11 cellular contexts compared by ENCODE assay signal in genomic region chr20:56788671-56789610, GRCh38.
A peak's percentile ranks its signal among the peaks of the same experiment; 100 is the strongest.
DNase-seq lines count a peak whose midpoint lies in the region; ATAC-seq and TF ChIP-seq lines count a peak whose summit lies in the region.
"Had no signal": no experiment of that assay in that cellular context is flagged by ENCODE, and none has a peak within 500 bp of the region (broad histone marks: within the 10 kb centered on the region; RNA-seq: fewer than 3 reads in every experiment).

No MANE protein-coding gene starts in this region.

- 89% methylated on average over 6 of the region's 6 CpGs for WGBS in esophagus muscularis mucosa

- H3K4me1 ChIP-seq in Panc1 (ENCODE audit: control insufficient read depth, insufficient read depth, low read length) (peaks cover 23% of the 10 kb centered on the region), esophagus muscularis mucosa (peaks cover 0 to 23% (median 14%) of the 10 kb centered on the region in 4 donors), gastrocnemius medialis (no peaks in the 10 kb centered on the region)
- H3K4me1 ChIP-seq: HAP-1 had no signal

- intact Hi-C loops in Panc1 (cut with micrococcal nuclease; ENCODE audit: unreplicated experiment) (no loop called here), esophagus muscularis mucosa (cut with DNase I) (no loop called here), posterior vena cava (cut with DNase I) (no loop called here), gastrocnemius medialis (cut with DNase I; ENCODE audit: low total_unique reads) (no loop called here)

- H3K27ac ChIP-seq in Panc1 (ENCODE audit: low read length) (peak overlapping the region; percentile 80), esophagus muscularis mucosa (replicated peaks in 1 of 4) (peak overlapping the region; percentile 60 to 65 (median 62)), gastrocnemius medialis (peak overlapping the region in 1 of 4 donors; percentile 14)

- no TSS peak for BruUV-seq in Panc1 (replicated peaks; lab: Mats Ljungman, UMichigan)

- CTCF ChIA-PET in Panc1 (lab: Charles Lee): no interaction called here

- no peaks in the 10 kb centered on the region for H3K36me3 ChIP-seq in Panc1 (ENCODE audit: control insufficient read depth, insufficient read depth, low read length)
- no peaks in the 10 kb centered on the region for H3K36me3 ChIP-seq in esophagus muscularis mucosa
- H3K36me3 ChIP-seq in gastrocnemius medialis: no peaks in the 10 kb centered on the region
- H3K36me3 ChIP-seq: HAP-1 had no signal

- TF ChIP-seq EP300 in esophagus muscularis mucosa (IDR thresholded peaks at IDR 0.05): no peak

- DNase-seq in EH (ENCODE audit: low read depth) (peak; percentile 60), Panc1 (ENCODE audit: low read depth, low spot score) (no peak), esophagus muscularis mucosa (ENCODE audit: extremely low spot score) (no peak), posterior vena cava (ENCODE audit: low spot score) (peak; percentile 20), gastrocnemius medialis (no peak)
- DNase-seq: activated CD8-positive, alpha-beta memory T cell treated with anti-CD3 and anti-CD28 coated beads, Interleukin-2, amount 10 ng/mL, durations not matched to agents 7 days and 5 days; NCI-H2107 had no signal

- TF ChIP-seq CTCF in Panc1 (IDR thresholded peaks at IDR 0.05): no peak
- no peak for TF ChIP-seq CTCF in esophagus muscularis mucosa (IDR thresholded peaks at IDR 0.05)
- TF ChIP-seq CTCF in gastrocnemius medialis (IDR thresholded peaks at IDR 0.05 in 4 of 5, conservative IDR thresholded peaks at IDR 0.05 in 1 of 5): no peak

- H3K9me3 ChIP-seq in Panc1 (ENCODE audit: control insufficient read depth, insufficient read depth, low read depth, low read length) (no peaks in the 10 kb centered on the region), esophagus muscularis mucosa (no peaks in the 10 kb centered on the region), gastrocnemius medialis (no peaks in the 10 kb centered on the region)
- H3K9me3 ChIP-seq: HAP-1 had no signal

- no peak for ATAC-seq in Panc1
- ATAC-seq in HG02623 (IDR thresholded peaks at IDR 0.05; ENCODE audit: unreplicated experiment): no peak
- no peak for ATAC-seq in gastrocnemius medialis
- no peak for ATAC-seq in GM21447 (IDR thresholded peaks at IDR 0.05; ENCODE audit: unreplicated experiment)
- no peak for ATAC-seq in GM18873 (IDR thresholded peaks at IDR 0.05; ENCODE audit: low FRiP score, unreplicated experiment)
- ATAC-seq: activated CD8-positive, alpha-beta memory T cell treated with anti-CD3 and anti-CD28 coated beads, Interleukin-2, amount 10 ng/mL, durations not matched to agents 7 days and 5 days had no signal

- no peak overlapping the region for H3K4me3 ChIP-seq in Panc1 (ENCODE audit: low read depth in 2 of 2, low read length in 2 of 2)
- no peak overlapping the region for H3K4me3 ChIP-seq in esophagus muscularis mucosa
- no peak overlapping the region for H3K4me3 ChIP-seq in gastrocnemius medialis
- H3K4me3 ChIP-seq: HAP-1 had no signal

- POLR2A ChIA-PET in Panc1 (lab: Charles Lee): no interaction called here

- H3K27me3 ChIP-seq in Panc1 (ENCODE audit: control insufficient read depth, insufficient read depth, low read length) (no peaks in the 10 kb centered on the region), esophagus muscularis mucosa (no peaks in the 10 kb centered on the region), gastrocnemius medialis (no peaks in the 10 kb centered on the region)

- TF ChIP-seq POLR2A in esophagus muscularis mucosa (IDR thresholded peaks at IDR 0.05; ENCODE audit: low read depth): no peak
- TF ChIP-seq POLR2A in gastrocnemius medialis (IDR thresholded peaks at IDR 0.05): no peak

- in situ Hi-C loops in Panc1 (cut with HindIII; ENCODE audit: low pct_unique_long_range_greater_than_20kb, low sequenced_read_pairs) (no loop called here), gastrocnemius medialis (cut with MboI; ENCODE audit: low sequenced_read_pairs in 4 of 4) (no loop called here)

Comparison
In these comparisons a context has a peak if more than half of its experiments do, and no peak if none do; other contexts are left out.
1. DNase-seq: peak in EH (single experiment) and posterior vena cava (single experiment); none in Panc1 (single experiment), esophagus muscularis mucosa (single experiment) and gastrocnemius medialis (0 of 2).